Comparison of ENCODE assay signal across 20 cellular contexts in the genomic region with DNA sequence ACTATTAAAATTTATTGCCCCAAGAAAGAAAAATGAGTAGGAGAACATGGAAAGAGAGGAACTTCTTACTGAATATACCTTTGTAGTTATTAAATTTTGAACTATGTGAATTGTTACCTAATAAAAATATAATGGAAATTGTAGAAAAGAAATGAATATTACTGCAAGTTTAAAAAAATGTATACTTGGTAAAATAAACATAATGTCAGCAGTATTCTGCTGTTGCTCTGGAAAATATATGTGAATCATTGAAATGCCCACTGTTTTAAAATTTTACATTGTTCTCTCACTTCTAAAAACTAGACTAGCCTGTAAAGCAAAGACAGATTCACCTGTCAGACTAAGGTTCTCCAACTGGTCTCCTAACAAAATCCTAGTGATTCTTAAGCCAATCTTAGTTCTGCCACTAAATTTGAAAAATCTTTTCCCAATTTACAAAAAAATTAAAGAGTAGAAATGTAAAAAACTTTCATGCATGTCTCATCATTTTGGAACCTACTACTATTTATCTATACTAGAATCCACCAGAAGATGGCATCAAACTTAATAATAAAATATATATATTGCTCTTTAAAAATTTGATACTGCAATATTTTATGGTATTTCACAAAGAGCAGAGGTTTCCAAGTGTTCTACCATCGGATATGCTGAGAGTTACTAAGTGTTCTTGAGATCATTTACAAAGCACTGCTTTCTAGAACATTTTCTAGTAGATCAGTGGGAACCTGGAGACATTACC. TPM values are rescaled to one million over a fixed set of nuclear protein-coding genes. Genes with fewer than 3 reads are reported as not detected.
DNase-seq lines count a peak whose midpoint lies in the region; ATAC-seq, FAIRE-seq and TF ChIP-seq lines count a peak whose summit lies in the region.
"Had no signal": no experiment of that assay in that cellular context is flagged by ENCODE, and none has a peak within 500 bp of the region (broad histone marks: within the 10 kb centered on the region; RNA-seq: fewer than 3 reads in every experiment).

No MANE protein-coding gene starts in this region.

- DNase-seq in A673 (ENCODE audit: low spot score), result no peak
- DNase-seq in RWPE1 (ENCODE audit: low spot score), result no peak
- DNase-seq in fibroblast of peridontal ligament (ENCODE audit: extremely low read depth), result peak; percentile 44
- no peak for DNase-seq in stimulated activated CD8-positive, alpha-beta memory T cell treated with anti-CD3 and anti-CD28 coated beads, Interleukin-4, amount 100 ng/mL, for 48 hours
- DNase-seq in stimulated activated CD4-positive, alpha-beta T cell treated with anti-CD3 and anti-CD28 coated beads, Interleukin-4, amount 100 ng/mL, for 4 hours, result no peak
- DNase-seq in HTR-8/SVneo (ENCODE audit: insufficient read length, low spot score), result no peak
- DNase-seq: activated gamma-delta T cell treated with Interleukin-2 at 50 U/mL for 16 hours; body of pancreas; natural killer cell; NCI-H187 treated with DMSO at 0.1 percent for 48 hours; NCI-H524 treated with DMSO at 0.1 percent for 48 hours; stimulated activated CD4-positive, alpha-beta T cell treated with anti-CD3 and anti-CD28 coated beads, Interleukin-1b, Interleukin-23, amount 100 ng/mL, for 48 hours; T-helper 17 cell; thyroid gland had no signal

- no peaks in the 10 kb centered on the region for H3K9me3 ChIP-seq in A673 (ENCODE audit: low read depth, low read length, poor library complexity, severe bottlenecking)
- H3K9me3 ChIP-seq: body of pancreas, right atrium auricular region, thyroid gland had no signal

- peak; percentile 65 for FAIRE-seq in G401.6 (lab: Jason Lieb, UNC)
- no peak for FAIRE-seq in HTR-8/SVneo (lab: Jason Lieb, UNC)

- CTCF ChIA-PET in A673 (lab: Charles Lee) (interaction anchor here (0.6 kb wide), 1 partner anchor 41 kb away, joined by 4 read pairs; no protein-coding TSS in a partner anchor), RWPE1 (lab: Yijun Ruan, JAX) (interaction anchor here (0.6 kb wide), 2 partner anchors 17 to 505 kb away, joined by 3 read pairs; no protein-coding TSS in a partner anchor)

- H3K4me3 ChIP-seq in A673 (ENCODE audit: low read depth, low read length, poor library complexity, severe bottlenecking), result no peak overlapping the region
- H3K4me3 ChIP-seq: BLaER1 treated with 17β-estradiol and CSF1 and Interleukin-3, amounts not matched to agents 10 nM and 100 nM; body of pancreas; lung; right atrium auricular region; thyroid gland had no signal

- no peaks in the 10 kb centered on the region for H3K36me3 ChIP-seq in A673 (ENCODE audit: insufficient read depth, low read length, poor library complexity, severe bottlenecking)
- H3K36me3 ChIP-seq: BLaER1 treated with 17β-estradiol and CSF1 and Interleukin-3, amounts not matched to agents 10 nM and 100 nM; right atrium auricular region; thyroid gland had no signal

- no peak overlapping the region for H3K27ac ChIP-seq in A673 (ENCODE audit: low read depth, low read length, poor library complexity, severe bottlenecking)
- no peak overlapping the region for H3K27ac ChIP-seq in RWPE1
- H3K27ac ChIP-seq: BLaER1 treated with 17β-estradiol and CSF1 and Interleukin-3, amounts not matched to agents 10 nM and 100 nM; body of pancreas; right atrium auricular region; thyroid gland had no signal

- intact Hi-C loops in A673 (cut with micrococcal nuclease; ENCODE audit: unreplicated experiment), result loop anchor here (5.0 kb wide), 1 partner anchor 512 kb away; no protein-coding TSS in a partner anchor

- no TSS peak for BruUV-seq in A673 (replicated peaks; lab: Mats Ljungman, UMichigan)

- H3K4me1 ChIP-seq in A673 (ENCODE audit: insufficient read depth, low read length, poor library complexity, severe bottlenecking), result no peaks in the 10 kb centered on the region
- H3K4me1 ChIP-seq: body of pancreas, right atrium auricular region, thyroid gland had no signal

- no peak for ATAC-seq in GM18498 (IDR thresholded peaks at IDR 0.05; ENCODE audit: unreplicated experiment)
- ATAC-seq: activated CD4-positive, CD25-positive, alpha-beta regulatory T cell treated with anti-CD3 and anti-CD28 coated beads, Interleukin-2, amount 50 U/mL, for 24 hours; body of pancreas; natural killer cell; T-helper 17 cell had no signal

- POLR2A ChIA-PET in A673 (lab: Charles Lee; ENCODE audit: low non-redundant PET) (no interaction called here), RWPE1 (lab: Yijun Ruan, JAX; ENCODE audit: low non-redundant PET) (no interaction called here)

- no peaks in the 10 kb centered on the region for H3K27me3 ChIP-seq in A673 (replicated peaks; ENCODE audit: insufficient read depth, low read depth, low read length, poor library complexity)
- H3K27me3 ChIP-seq: BLaER1 treated with 17β-estradiol and CSF1 and Interleukin-3, amounts not matched to agents 10 nM and 100 nM; body of pancreas; right atrium auricular region; thyroid gland had no signal

- TF ChIP-seq CTCF in A673 (conservative IDR thresholded peaks at IDR 0.05; ENCODE audit: low read depth, low read length) (peak; percentile 52; the same call in 1 of the 2 replicates), RWPE1 (conservative IDR thresholded peaks at IDR 0.05; ENCODE audit: low read depth) (peak; percentile 47)

RNA-seq across cellular contexts. Expression of a gene that starts 22.3 kb away (rescaled TPM):
- total RNA-seq in A673 (2021), result 66.8 and 70.4 TPM in 2 replicates

RNA-seq across cellular contexts. Expression of a gene that starts 32.9 kb away (rescaled TPM):
- total RNA-seq in A673 (2021), result 1.0 and 1.6 TPM in 2 replicates
- total RNA-seq: body of pancreas, thyroid gland had no signal
